8 cellular contexts compared by ENCODE assay signal in the genomic region with DNA sequence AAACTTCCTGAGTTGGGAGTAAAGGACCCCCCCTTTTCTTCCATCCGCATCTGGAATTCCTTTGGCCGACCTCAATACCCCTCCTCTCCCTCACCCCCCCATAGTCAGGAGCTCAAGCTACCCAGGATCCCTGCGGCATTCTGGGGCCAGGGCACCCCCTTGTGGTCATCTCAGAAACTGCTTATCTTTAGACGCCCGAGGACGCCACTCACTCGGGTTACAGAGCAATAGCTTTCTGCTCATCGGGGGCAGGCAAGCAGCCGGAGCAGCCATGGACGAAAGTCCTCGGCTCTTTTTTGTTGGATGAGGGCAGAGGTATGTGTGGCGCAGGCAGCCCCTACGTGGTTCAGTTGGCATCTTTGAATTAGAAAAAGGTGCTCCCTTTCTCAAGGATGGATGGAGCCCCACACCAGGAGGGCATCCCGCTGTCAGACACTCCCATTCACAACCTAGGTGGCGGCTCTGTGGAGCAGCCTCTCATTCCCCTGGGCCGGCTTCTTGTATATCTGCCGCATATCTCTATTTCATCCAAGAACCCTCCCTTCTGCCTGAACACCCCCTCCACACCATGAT. TPM values are rescaled to one million over a fixed set of nuclear protein-coding genes. Genes with fewer than 3 reads are reported as not detected.
DNase-seq lines count a peak whose midpoint lies in the region; ATAC-seq and TF ChIP-seq lines count a peak whose summit lies in the region.

No MANE protein-coding gene starts in this region.

- 16 to 20% methylated on average over 17 of the region's 17 CpGs for WGBS in body of pancreas, 2 donors

- H3K4me3 ChIP-seq in Loucy (ENCODE audit: low read length, poor library complexity, severe bottlenecking) = peak overlapping the region; percentile 99
- no peak overlapping the region for H3K4me3 ChIP-seq in body of pancreas
- peak overlapping the region; percentile 4 for H3K4me3 ChIP-seq in iPS-11a (ENCODE audit: low read depth, low read length)
- H3K4me3 ChIP-seq in skeletal muscle cell (ENCODE audit: low read depth, low read length) = peak overlapping the region; percentile 13

- no peaks in the 10 kb centered on the region for H3F3A ChIP-seq in Loucy (ENCODE audit: low read depth)

- peaks cover 9% of the 10 kb centered on the region for H4K20me1 ChIP-seq in Loucy (ENCODE audit: insufficient read depth, low read length, poor library complexity, severe bottlenecking)

- peak overlapping the region; percentile 99 for H3K4me2 ChIP-seq in Loucy (ENCODE audit: low read depth, low read length, poor library complexity, severe bottlenecking)

- DNase-seq in DMS79 treated with DMSO at 0.1 percent for 48 hours (lab: John Stamatoyannopoulos, UW) (peak; percentile 35), DMS79 (lab: John Stamatoyannopoulos, UW) (no peak), T1000 (lab: John Stamatoyannopoulos, UW) (peak; percentile 58), body of pancreas (peak; percentile 68 to 75 (median 72)), skeletal muscle cell (ENCODE audit: low read depth) (no peak), H4 (ENCODE audit: low spot score) (no peak)

- H3K79me2 ChIP-seq in Loucy (ENCODE audit: insufficient read depth, low read length) = peaks cover 39% of the 10 kb centered on the region

- ATAC-seq in body of pancreas = peak; percentile 23

- H3K4me1 ChIP-seq in Loucy (ENCODE audit: insufficient read depth, low read length, poor library complexity, severe bottlenecking) = peaks cover 43% of the 10 kb centered on the region
- peaks cover 56% of the 10 kb centered on the region for H3K4me1 ChIP-seq in body of pancreas

- H3K36me3 ChIP-seq in Loucy (ENCODE audit: insufficient read depth, low read length) (no peaks in the 10 kb centered on the region), body of pancreas (replicated peaks in 1 of 2; ENCODE audit: insufficient read depth in 1 of 2, low read depth in 2 of 2) (no peaks in the 10 kb centered on the region)

- peak overlapping the region in 1 of 4 donors; percentile 18 for H3K27ac ChIP-seq in body of pancreas

- H3K9ac ChIP-seq in Loucy (ENCODE audit: low read depth, low read length, poor library complexity, severe bottlenecking) = peak overlapping the region; percentile 100

- no peak for TF ChIP-seq POLR2A in body of pancreas (IDR thresholded peaks at IDR 0.05)

- no peaks in the 10 kb centered on the region for H3K9me3 ChIP-seq in Loucy (ENCODE audit: insufficient read depth, low read depth, low read length)
- H3K9me3 ChIP-seq in body of pancreas = no peaks in the 10 kb centered on the region

- intact Hi-C loops in body of pancreas (cut with DNase I) = loop anchor here (5.0 kb wide), 1 partner anchor 39 kb away; no protein-coding TSS in a partner anchor

- peaks cover 5% of the 10 kb centered on the region for H3K27me3 ChIP-seq in Loucy (ENCODE audit: insufficient read depth, low read length, poor library complexity, severe bottlenecking)
- H3K27me3 ChIP-seq in body of pancreas = no peaks in the 10 kb centered on the region

- TF ChIP-seq CTCF in Loucy (conservative IDR thresholded peaks at IDR 0.05; ENCODE audit: low read length) (peak; percentile 94), body of pancreas (IDR thresholded peaks at IDR 0.05) (peak; percentile 55 to 82 (median 74))

- H2AFZ ChIP-seq in Loucy (ENCODE audit: low read length) = no peak overlapping the region

- no peaks in the 10 kb centered on the region for H3K9me2 ChIP-seq in Loucy (replicated peaks; ENCODE audit: low read depth, low read length)

RNA-seq across cellular contexts. Expression of a gene that starts 2.3 kb away (rescaled TPM):
- total RNA-seq in body of pancreas = 10 to 100 TPM; 28.8 to 54.1 TPM
- total RNA-seq in H4 (2014; rRNA removed; shearing (Covaris generic)) = not detected in 2 replicates

RNA-seq across cellular contexts. Expression of a gene that starts 4.1 kb away (rescaled TPM):
- total RNA-seq in body of pancreas = 1 to 10 TPM; 5.7 to 9.2 TPM
- total RNA-seq in H4 (2014; rRNA removed; shearing (Covaris generic)) = 4.1 and 6.8 TPM in 2 replicates

RNA-seq across cellular contexts. Expression of a gene that starts 8.1 kb away (rescaled TPM):
- total RNA-seq in body of pancreas = under 1 TPM in 1 of 2 donors, not detected in 1; 0.52 TPM
- total RNA-seq in H4 (2014; rRNA removed; shearing (Covaris generic)) = not detected in 2 replicates

RNA-seq across cellular contexts. Expression of a gene that starts 21.5 kb away (rescaled TPM):
- 100 to 1,000 TPM in 1 of 2 donors, 10 to 100 TPM in 1; 75.0 to 205 TPM for total RNA-seq in body of pancreas
- total RNA-seq in H4 (2014; rRNA removed; shearing (Covaris generic)) = 66.0 and 88.8 TPM in 2 replicates

RNA-seq across cellular contexts. Expression of a gene that starts 43.1 kb away (rescaled TPM):
- total RNA-seq in body of pancreas = 10 to 100 TPM in 1 of 2 donors, 1 to 10 TPM in 1; 3.9 to 19.4 TPM
- total RNA-seq in H4 (2014; rRNA removed; shearing (Covaris generic)) = 0.21 and 0.29 TPM in 2 replicates

Comparison
In these comparisons a context has a peak if more than half of its experiments do, and no peak if none do; other contexts are left out.
1. DNase-seq: peak in DMS79 treated with DMSO at 0.1 percent for 48 hours (single experiment), T1000 (single experiment) and body of pancreas (4 of 4); none in DMS79 (single experiment), skeletal muscle cell (single experiment) and H4 (single experiment).
2. H3K4me3 ChIP-seq: peak in Loucy (single experiment), iPS-11a (single experiment) and skeletal muscle cell (single experiment); none in body of pancreas (0 of 2).
3. RNA of a gene that starts 2.3 kb away (total RNA-seq): 28.8 to 54.1 TPM in body of pancreas; not detected in H4; every median in the first group is over 10 times any median in the second.